ENCODE assay signal across 13 cellular contexts in the genomic region with DNA sequence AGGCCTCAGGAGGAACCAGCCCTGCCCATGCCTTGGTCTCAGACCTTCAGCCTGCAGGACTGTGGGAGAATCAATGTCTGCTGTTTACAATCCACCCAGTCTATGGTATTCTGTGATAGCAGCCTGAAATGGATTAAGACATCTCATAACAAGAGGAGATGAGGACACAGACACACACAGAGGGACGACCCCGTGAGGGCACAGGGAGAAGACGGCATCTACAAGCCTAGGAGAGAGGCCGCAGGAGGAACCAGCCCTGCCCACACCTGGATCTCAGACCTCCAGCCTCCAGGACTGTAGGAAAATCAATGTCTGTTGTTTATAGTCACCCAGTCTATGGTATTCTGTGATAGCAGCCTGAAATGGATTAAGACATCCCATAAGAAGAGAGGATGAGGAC. TPM values are rescaled to one million over a fixed set of nuclear protein-coding genes. Genes with fewer than 3 reads are reported as not detected.
DNase-seq lines count a peak whose midpoint lies in the region; ATAC-seq and TF ChIP-seq lines count a peak whose summit lies in the region.
"Had no signal": no experiment of that assay in that cellular context is flagged by ENCODE, and none has a peak within 500 bp of the region (broad histone marks: within the 10 kb centered on the region; RNA-seq: fewer than 3 reads in every experiment).

No MANE protein-coding gene starts in this region.

- H3K9me2 ChIP-seq in Loucy (replicated peaks; ENCODE audit: low read depth, low read length) = no peaks in the 10 kb centered on the region

- H3F3A ChIP-seq in Loucy (ENCODE audit: low read depth) = no peaks in the 10 kb centered on the region

- H3K4me1 Mint-ChIP-seq in T-helper 1 cell treated with Interleukin-12 subunit alpha and Interleukin-12 subunit beta and Interleukin-4 antibody, amounts not matched to agents 30 μg/mL and 1 μg/mL, for 36 hours (ENCODE audit: low read depth) = peaks cover 13% of the 10 kb centered on the region
- H3K4me1 Mint-ChIP-seq in chondrocyte (ENCODE audit: low read depth) (peaks cover 33% of the 10 kb centered on the region), progenitor cell of endocrine pancreas (ENCODE audit: low read depth) (peaks cover 15% of the 10 kb centered on the region)

- H3K4me2 ChIP-seq in Loucy (ENCODE audit: low read depth, low read length, poor library complexity, severe bottlenecking) = peak overlapping the region; percentile 87

- peaks cover 38% of the 10 kb centered on the region for H4K20me1 ChIP-seq in Loucy (ENCODE audit: insufficient read depth, low read length, poor library complexity, severe bottlenecking)

- TF ChIP-seq CTCF in Loucy (conservative IDR thresholded peaks at IDR 0.05; ENCODE audit: low read length) = no peak
- TF ChIP-seq CTCF in chondrocyte (IDR thresholded peaks at IDR 0.05) = no peak
- no peak for TF ChIP-seq CTCF in progenitor cell of endocrine pancreas (IDR thresholded peaks at IDR 0.05; ENCODE audit: unreplicated experiment)

- no peaks in the 10 kb centered on the region for H3K9me3 Mint-ChIP-seq in T-helper 1 cell treated with Interleukin-12 subunit alpha and Interleukin-12 subunit beta and Interleukin-4 antibody, amounts not matched to agents 30 μg/mL and 1 μg/mL, for 36 hours
- H3K9me3 Mint-ChIP-seq in chondrocyte (ENCODE audit: low read depth) (no peaks in the 10 kb centered on the region), progenitor cell of endocrine pancreas (ENCODE audit: low read depth) (no peaks in the 10 kb centered on the region)

- no peak overlapping the region for H3K4me3 ChIP-seq in Loucy (ENCODE audit: low read length, poor library complexity, severe bottlenecking)

- no peak overlapping the region for H2AFZ ChIP-seq in Loucy (ENCODE audit: low read length)

- DNase-seq in T-helper 1 cell (no peak), chondrocyte (ENCODE audit: low spot score) (peak; percentile 58), progenitor cell of endocrine pancreas (ENCODE audit: low spot score, unreplicated experiment) (no peak), DMS79 (lab: John Stamatoyannopoulos, UW) (no peak), midbrain (lab: John Stamatoyannopoulos, UW) (no peak)
- DNase-seq: DMS53, PC-3, T-helper 9 cell had no signal

- no peaks in the 10 kb centered on the region for H3K27me3 ChIP-seq in Loucy (ENCODE audit: insufficient read depth, low read length, poor library complexity, severe bottlenecking)
- H3K27me3 ChIP-seq: sigmoid colon had no signal

- H3K79me2 ChIP-seq in Loucy (ENCODE audit: insufficient read depth, low read length) = peaks cover 53% of the 10 kb centered on the region

- H3K36me3 ChIP-seq in Loucy (ENCODE audit: insufficient read depth, low read length) = peaks cover 58% of the 10 kb centered on the region; the same call in 1 of the 2 replicates

- peaks cover 50% of the 10 kb centered on the region for H3K36me3 Mint-ChIP-seq in T-helper 1 cell treated with Interleukin-12 subunit alpha and Interleukin-12 subunit beta and Interleukin-4 antibody, amounts not matched to agents 30 μg/mL and 1 μg/mL, for 36 hours (ENCODE audit: low read depth)
- H3K36me3 Mint-ChIP-seq in chondrocyte (ENCODE audit: low read depth) = peaks cover 40% of the 10 kb centered on the region
- peaks cover 33% of the 10 kb centered on the region for H3K36me3 Mint-ChIP-seq in progenitor cell of endocrine pancreas (ENCODE audit: insufficient read depth)

- peak overlapping the region; percentile 33 for H3K4me3 Mint-ChIP-seq in T-helper 1 cell treated with Interleukin-12 subunit alpha and Interleukin-12 subunit beta and Interleukin-4 antibody, amounts not matched to agents 30 μg/mL and 1 μg/mL, for 36 hours
- no peak overlapping the region for H3K4me3 Mint-ChIP-seq in chondrocyte (ENCODE audit: unreplicated experiment)
- H3K4me3 Mint-ChIP-seq in progenitor cell of endocrine pancreas (ENCODE audit: low read depth) = peak overlapping the region; percentile 37

- H3K4me1 ChIP-seq in Loucy (ENCODE audit: insufficient read depth, low read length, poor library complexity, severe bottlenecking) = no peaks in the 10 kb centered on the region

- H3K27me3 Mint-ChIP-seq in T-helper 1 cell treated with Interleukin-12 subunit alpha and Interleukin-12 subunit beta and Interleukin-4 antibody, amounts not matched to agents 30 μg/mL and 1 μg/mL, for 36 hours (ENCODE audit: low read depth) = no peaks in the 10 kb centered on the region
- H3K27me3 Mint-ChIP-seq in chondrocyte (ENCODE audit: low read depth) = no peaks in the 10 kb centered on the region
- H3K27me3 Mint-ChIP-seq in progenitor cell of endocrine pancreas = no peaks in the 10 kb centered on the region

- peak overlapping the region; percentile 45 for H3K27ac Mint-ChIP-seq in T-helper 1 cell treated with Interleukin-12 subunit alpha and Interleukin-12 subunit beta and Interleukin-4 antibody, amounts not matched to agents 30 μg/mL and 1 μg/mL, for 36 hours
- H3K27ac Mint-ChIP-seq in chondrocyte (ENCODE audit: unreplicated experiment) (no peak overlapping the region), progenitor cell of endocrine pancreas (no peak overlapping the region)

- no peaks in the 10 kb centered on the region for H3K9me3 ChIP-seq in Loucy (ENCODE audit: insufficient read depth, low read depth, low read length)
- H3K9me3 ChIP-seq: sigmoid colon had no signal

- ATAC-seq in GM21723 (IDR thresholded peaks at IDR 0.05; ENCODE audit: unreplicated experiment) = no peak
- ATAC-seq: esophagus mucosa, PC-3 had no signal

- H3K9ac ChIP-seq in Loucy (ENCODE audit: low read depth, low read length, poor library complexity, severe bottlenecking) = no peak overlapping the region

RNA-seq across cellular contexts. Expression of a gene that starts 3.3 kb away (rescaled TPM):
- total RNA-seq in chondrocyte (270 to 332 TPM (median 327 TPM) in 3 replicates), progenitor cell of endocrine pancreas (387 and 391 TPM in 2 replicates)

RNA-seq across cellular contexts. Expression of a gene that starts 52.1 kb away (rescaled TPM):
- total RNA-seq in chondrocyte (0.23 to 0.47 TPM in 2 of 3 replicates, not detected in the other), progenitor cell of endocrine pancreas (not detected in 2 replicates)
- total RNA-seq: PC-3 had no signal
